ENCODE assay signal across 8 cellular contexts in the genomic region with DNA sequence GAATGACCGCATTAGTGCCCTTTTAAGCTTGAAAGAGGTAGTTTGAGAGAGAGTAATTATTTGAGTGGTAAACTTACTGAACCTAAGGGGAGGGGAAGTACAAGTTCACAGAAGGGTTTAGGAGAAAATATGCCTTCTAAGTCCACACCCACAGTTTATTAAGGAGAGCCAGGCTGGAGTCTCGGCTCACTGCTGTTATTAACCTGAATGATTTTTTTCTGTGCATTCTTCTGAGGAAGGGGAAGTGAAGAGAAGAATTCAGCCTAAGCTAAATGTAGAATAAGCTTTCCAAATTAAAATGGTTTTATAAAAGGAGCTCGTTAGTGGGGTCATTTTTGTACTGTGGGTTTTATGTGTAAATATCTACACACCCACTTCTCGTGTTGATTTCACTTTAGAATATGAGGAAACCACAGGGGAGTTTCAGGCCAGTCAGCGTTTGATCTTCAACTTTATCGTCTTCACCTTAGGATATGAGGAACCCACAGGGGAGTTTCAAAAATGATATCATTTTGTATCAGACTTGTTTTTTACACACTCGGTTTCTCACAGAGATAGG. TPM values are rescaled to one million over a fixed set of nuclear protein-coding genes. Genes with fewer than 3 reads are reported as not detected.
A peak's percentile ranks its signal among the peaks of the same experiment; 100 is the strongest.
DNase-seq lines count a peak whose midpoint lies in the region; ATAC-seq, FAIRE-seq and TF ChIP-seq lines count a peak whose summit lies in the region.

No MANE protein-coding gene starts in this region.

- no peak for FAIRE-seq in keratinocyte (lab: Jason Lieb, UNC)

- CTCF ChIA-PET in Caco-2 (lab: Charles Lee): interaction anchor here (1.3 kb wide), 1 partner anchor 60 kb away, joined by 4 read pairs; no protein-coding TSS in a partner anchor

- DNase-seq in Caco-2: peak in 1 of 2 experiments; percentile 1
- DNase-seq in NOMO-1 treated with DMSO at 0.1 percent for 48 hours (lab: John Stamatoyannopoulos, UW; ENCODE audit: unreplicated experiment): peak; percentile 74
- no peak for DNase-seq in keratinocyte (ENCODE audit: low read depth, low spot score)
- peak; percentile 23 to 24 for DNase-seq in stimulated activated CD8-positive, alpha-beta memory T cell treated with anti-CD3 and anti-CD28 coated beads, Interleukin-15, amount 100 ng/mL, for 48 hours (ENCODE audit: low read depth in 2 of 2)
- no peak for DNase-seq in GM20000 (ENCODE audit: low spot score)

- no peaks in the 10 kb centered on the region for H3K9me3 Mint-ChIP-seq in Caco-2 (ENCODE audit: unreplicated experiment)
- H3K9me3 Mint-ChIP-seq in activated naive CD4-positive, alpha-beta T cell treated with anti-CD3 and anti-CD28 coated beads, Interleukin-2, amount 50 U/mL, for 24 hours: no peaks in the 10 kb centered on the region

- H3K27me3 ChIP-seq in Caco-2 (replicated peaks; ENCODE audit: control insufficient read depth, insufficient read depth, low read length) (no peaks in the 10 kb centered on the region), keratinocyte (ENCODE audit: control insufficient read depth, extremely low read depth, insufficient read depth, low read length) (no peaks in the 10 kb centered on the region)

- H3K4me1 Mint-ChIP-seq in Caco-2 (ENCODE audit: low read depth, unreplicated experiment): peaks cover 9% of the 10 kb centered on the region
- H3K4me1 Mint-ChIP-seq in activated naive CD4-positive, alpha-beta T cell treated with anti-CD3 and anti-CD28 coated beads, Interleukin-2, amount 50 U/mL, for 24 hours: peaks cover 56% of the 10 kb centered on the region

- H2AFZ ChIP-seq in keratinocyte (ENCODE audit: control insufficient read depth, low read length): peak overlapping the region; percentile 64

- H3K9me3 ChIP-seq in Caco-2: no peaks in the 10 kb centered on the region
- H3K9me3 ChIP-seq in keratinocyte (ENCODE audit: control insufficient read depth, low read depth, low read length): no peaks in the 10 kb centered on the region

- no peaks in the 10 kb centered on the region for H3K27me3 Mint-ChIP-seq in Caco-2 (ENCODE audit: insufficient read depth, unreplicated experiment)
- no peaks in the 10 kb centered on the region for H3K27me3 Mint-ChIP-seq in activated naive CD4-positive, alpha-beta T cell treated with anti-CD3 and anti-CD28 coated beads, Interleukin-2, amount 50 U/mL, for 24 hours

- H3K79me2 ChIP-seq in keratinocyte (ENCODE audit: control insufficient read depth, insufficient read depth, low read length): peaks cover 52% of the 10 kb centered on the region

- H3K9ac ChIP-seq in keratinocyte (ENCODE audit: control insufficient read depth, extremely low read depth, insufficient read depth, low read length): peak overlapping the region; percentile 97

- H3K4me1 ChIP-seq in Caco-2: no peaks in the 10 kb centered on the region
- H3K4me1 ChIP-seq in keratinocyte (ENCODE audit: control insufficient read depth, extremely low read depth, insufficient read depth, low read length): peaks cover 6% of the 10 kb centered on the region

- no peak for ATAC-seq in HG03097 (IDR thresholded peaks at IDR 0.05; ENCODE audit: low FRiP score, unreplicated experiment)
- ATAC-seq in GM19351 (IDR thresholded peaks at IDR 0.05; ENCODE audit: unreplicated experiment): no peak

- H3K4me3 ChIP-seq in Caco-2 (ENCODE audit: low read depth, low read length) (peak overlapping the region; percentile 87), keratinocyte (ENCODE audit: control insufficient read depth in 2 of 3, extremely low read depth in 1 of 3, insufficient read depth in 2 of 3, low read depth in 1 of 3, low read length in 3 of 3) (peak overlapping the region; percentile 94 to 98 (median 97))

- H3K36me3 ChIP-seq in Caco-2 (ENCODE audit: control insufficient read depth, insufficient read depth, low read length) (no peaks in the 10 kb centered on the region), keratinocyte (ENCODE audit: control insufficient read depth in 2 of 2, extremely low read depth in 1 of 2, insufficient read depth in 2 of 2, low read length in 2 of 2) (peaks cover 4 to 15% of the 10 kb centered on the region in 2 experiments)

- no peaks in the 10 kb centered on the region for H3K9me1 ChIP-seq in keratinocyte (ENCODE audit: control insufficient read depth, extremely low read depth, insufficient read depth, low read length)

- intact Hi-C loops in Caco-2 (cut with micrococcal nuclease; ENCODE audit: unreplicated experiment): no loop called here

- H3K36me3 Mint-ChIP-seq in Caco-2 (ENCODE audit: insufficient read depth, unreplicated experiment): peaks cover 28% of the 10 kb centered on the region
- peaks cover 13% of the 10 kb centered on the region for H3K36me3 Mint-ChIP-seq in activated naive CD4-positive, alpha-beta T cell treated with anti-CD3 and anti-CD28 coated beads, Interleukin-2, amount 50 U/mL, for 24 hours

- peak overlapping the region; percentile 92 for H3K27ac ChIP-seq in keratinocyte (ENCODE audit: control insufficient read depth, insufficient read depth, low read length)

- TSS peak; percentile 59 for BruUV-seq in Caco-2 (replicated peaks; lab: Mats Ljungman, UMichigan)

- H3K4me3 Mint-ChIP-seq in Caco-2 (ENCODE audit: unreplicated experiment): peak overlapping the region; percentile 87
- H3K4me3 Mint-ChIP-seq in activated naive CD4-positive, alpha-beta T cell treated with anti-CD3 and anti-CD28 coated beads, Interleukin-2, amount 50 U/mL, for 24 hours: peak overlapping the region; percentile 94

- dilution Hi-C loops in keratinocyte (cut with MboI; ENCODE audit: extremely low pct_ligation_motif_present, low sequenced_read_pairs): no loop called here

- H4K20me1 ChIP-seq in keratinocyte (ENCODE audit: control insufficient read depth, extremely low read depth, insufficient read depth, low read length): no peaks in the 10 kb centered on the region

- TF ChIP-seq CTCF in Caco-2 (IDR thresholded peaks at IDR 0.05; ENCODE audit: insufficient read depth in 1 of 2, low read depth in 1 of 2, low read length in 1 of 2, severe bottlenecking in 1 of 2, unreplicated experiment in 1 of 2) (no peak), keratinocyte (optimal IDR thresholded peaks at IDR 0.05 in 1 of 3, IDR thresholded peaks at IDR 0.05 in 1 of 3, conservative IDR thresholded peaks at IDR 0.05 in 1 of 3; ENCODE audit: extremely low read depth in 1 of 3, insufficient read depth in 2 of 3, low read length in 3 of 3) (no peak), GM20000 (IDR thresholded peaks at IDR 0.05; ENCODE audit: extremely low read depth, missing control alignments) (no peak)

- peak overlapping the region; percentile 81 for H3K27ac Mint-ChIP-seq in Caco-2 (ENCODE audit: unreplicated experiment)
- H3K27ac Mint-ChIP-seq in activated naive CD4-positive, alpha-beta T cell treated with anti-CD3 and anti-CD28 coated beads, Interleukin-2, amount 50 U/mL, for 24 hours: peak overlapping the region; percentile 100

- peak overlapping the region; percentile 70 for H3K4me2 ChIP-seq in keratinocyte (ENCODE audit: control insufficient read depth, extremely low read depth, insufficient read depth, low read depth, low read length)

- POLR2A ChIA-PET in Caco-2 (lab: Charles Lee): no interaction called here

RNA-seq across cellular contexts. Expression of a gene that starts 1.5 kb away (rescaled TPM):
- total RNA-seq in Caco-2 (2022): 7.4 and 7.8 TPM in 2 replicates
- polyA plus RNA-seq in keratinocyte: 3.6 to 6.0 TPM (median 4.7 TPM) in 3 replicates
- polyA plus RNA-seq in keratinocyte (2011; ENCODE audit: low read depth): 42.0 TPM
- 4.4 and 4.5 TPM in 2 replicates for polyA plus RNA-seq in keratinocyte (2011; cell fraction: cytosol; rRNA removed)
- 8.7 and 9.3 TPM in 2 replicates for polyA plus RNA-seq in keratinocyte (2011; cell fraction: nucleus; rRNA removed)
- polyA plus RNA-seq in keratinocyte (2012; ENCODE audit: low replicate concordance): 4.8 and 7.2 TPM in 2 replicates
- polyA minus RNA-seq in keratinocyte: 1.7 to 2.9 TPM (median 2.2 TPM) in 3 replicates
- 2.1 TPM for polyA minus RNA-seq in keratinocyte (2011; cell fraction: cytosol; rRNA and poly(A)+ RNA removed)
- polyA minus RNA-seq in keratinocyte (2011; cell fraction: nucleus; rRNA and poly(A)+ RNA removed): 2.5 and 2.9 TPM in 2 replicates

RNA-seq across cellular contexts. Expression of a gene that starts 5.1 kb away (rescaled TPM):
- not detected in 2 replicates for total RNA-seq in Caco-2 (2022)
- not detected in 3 replicates for polyA plus RNA-seq in keratinocyte
- not detected for polyA plus RNA-seq in keratinocyte (2011; ENCODE audit: low read depth)
- not detected in 2 replicates for polyA plus RNA-seq in keratinocyte (2011; cell fraction: cytosol; rRNA removed)
- not detected in 2 replicates for polyA plus RNA-seq in keratinocyte (2011; cell fraction: nucleus; rRNA removed)
- 0.01 and 0.10 TPM in 2 replicates for polyA plus RNA-seq in keratinocyte (2012; ENCODE audit: low replicate concordance)
- not detected in 3 replicates for polyA minus RNA-seq in keratinocyte
- not detected for polyA minus RNA-seq in keratinocyte (2011; cell fraction: cytosol; rRNA and poly(A)+ RNA removed)
- not detected in 2 replicates for polyA minus RNA-seq in keratinocyte (2011; cell fraction: nucleus; rRNA and poly(A)+ RNA removed)

Comparison
In these comparisons a context has a peak if more than half of its experiments do, and no peak if none do; other contexts are left out.
1. DNase-seq: peak in NOMO-1 treated with DMSO at 0.1 percent for 48 hours (single experiment) and stimulated activated CD8-positive, alpha-beta memory T cell treated with anti-CD3 and anti-CD28 coated beads, Interleukin-15, amount 100 ng/mL, for 48 hours (2 of 2); none in keratinocyte (single experiment) and GM20000 (single experiment).